1 cellular context compared by ENCODE assay signal in genomic region chr9:14782652-14783051, GRCh38.
TF ChIP-seq lines count a peak whose summit lies in the region.

No MANE protein-coding gene starts in this region.

TF ChIP-seq in HepG2, 621 proteins besides CTCF, POLR2A, EP300 and RAD21 (continued from another document):
- TF ChIP-seq SKI (IDR thresholded peaks at IDR 0.05; ENCODE audit: partially characterized antibody) (no peak), RBM22 (optimal IDR thresholded peaks at IDR 0.05; ENCODE audit: low read length) (peak; percentile 90), NFE2 (CRISPR knock-in tag; IDR thresholded peaks at IDR 0.05) (no peak)
